23 cellular contexts compared by ENCODE assay signal in genomic region chr11:44854146-44854545, GRCh38.
DNase-seq lines count a peak whose midpoint lies in the region; ATAC-seq and TF ChIP-seq lines count a peak whose summit lies in the region.
"Had no signal": no experiment of that assay in that cellular context is flagged by ENCODE, and none has a peak within 500 bp of the region (broad histone marks: within the 10 kb centered on the region; RNA-seq: fewer than 3 reads in every experiment).

No MANE protein-coding gene starts in this region.

- no peak overlapping the region for H3K4me3 Mint-ChIP-seq in activated CD8-positive, alpha-beta T cell treated with anti-CD3 and anti-CD28 coated beads, Interleukin-2, amount 10 ng/mL, durations not matched to agents 7 days and 5 days
- H3K4me3 Mint-ChIP-seq in activated T-helper 17 cell treated with anti-CD3 and anti-CD28 coated beads, Interleukin-2, amount 50 U/mL, for 72 hours, result no peak overlapping the region
- H3K4me3 Mint-ChIP-seq in activated T-cell treated with anti-CD3 and anti-CD28 coated beads, Interleukin-2, amount 50 U/mL, for 24 hours, result no peak overlapping the region
- H3K4me3 Mint-ChIP-seq: activated naive CD8-positive, alpha-beta T cell treated with anti-CD3 and anti-CD28 coated beads for 36 hours; natural killer cell treated with Interleukin-12 subunit alpha and Interleukin-12 subunit beta and Interleukin-15 and Interleukin-18, amount 100 ng/mL, for 72 hours; T-cell had no signal

- H3K36me3 ChIP-seq in RWPE2 (ENCODE audit: low read depth) (no peaks in the 10 kb centered on the region), psoas muscle (ENCODE audit: insufficient read depth in 1 of 2, low read depth in 1 of 2) (no peaks in the 10 kb centered on the region)
- H3K36me3 ChIP-seq: HAP-1, SJCRH30, stomach, tibial nerve had no signal

- POLR2A ChIA-PET in AG04450 (lab: Yijun Ruan, JAX), result interaction anchor here (0.5 kb wide), 1 partner anchor 10 kb away, joined by 4 read pairs; no protein-coding TSS in a partner anchor
- POLR2A ChIA-PET in activated CD8-positive, alpha-beta T cell treated with anti-CD3 and anti-CD28 coated beads, Interleukin-2, amount 10 ng/mL, durations not matched to agents 7 days and 5 days (lab: Charles Lee), result no interaction called here

- intact Hi-C loops in left ventricle myocardium superior (cut with micrococcal nuclease), result no loop called here
- intact Hi-C loops in posterior vena cava (cut with DNase I), result no loop called here
- intact Hi-C loops in psoas muscle (cut with DNase I), result no loop called here

- no peak overlapping the region for H3K4me3 ChIP-seq in AG04450 (ENCODE audit: low read depth, low read length)
- no peak overlapping the region for H3K4me3 ChIP-seq in RWPE2 (ENCODE audit: severe bottlenecking)
- no peak overlapping the region for H3K4me3 ChIP-seq in psoas muscle
- H3K4me3 ChIP-seq: HAP-1, SJCRH30, stomach, tibial nerve had no signal

- H3K36me3 Mint-ChIP-seq in activated CD8-positive, alpha-beta T cell treated with anti-CD3 and anti-CD28 coated beads, Interleukin-2, amount 10 ng/mL, durations not matched to agents 7 days and 5 days (ENCODE audit: low read depth), result no peaks in the 10 kb centered on the region
- peaks cover under 1% of the 10 kb centered on the region for H3K36me3 Mint-ChIP-seq in activated T-helper 17 cell treated with anti-CD3 and anti-CD28 coated beads, Interleukin-2, amount 50 U/mL, for 72 hours (ENCODE audit: low read depth)
- H3K36me3 Mint-ChIP-seq in activated T-cell treated with anti-CD3 and anti-CD28 coated beads, Interleukin-2, amount 50 U/mL, for 24 hours (ENCODE audit: low read depth), result no peaks in the 10 kb centered on the region
- H3K36me3 Mint-ChIP-seq: activated naive CD8-positive, alpha-beta T cell treated with anti-CD3 and anti-CD28 coated beads for 36 hours; natural killer cell treated with Interleukin-12 subunit alpha and Interleukin-12 subunit beta and Interleukin-15 and Interleukin-18, amount 100 ng/mL, for 72 hours had no signal

- H3K27me3 ChIP-seq in AG04450 (ENCODE audit: control insufficient read depth, insufficient read depth, low read length) (peaks cover under 1% of the 10 kb centered on the region), RWPE2 (ENCODE audit: insufficient read depth, poor library complexity, severe bottlenecking) (no peaks in the 10 kb centered on the region), psoas muscle (ENCODE audit: insufficient read depth in 3 of 3, low read length in 2 of 3) (no peaks in the 10 kb centered on the region)
- H3K27me3 ChIP-seq: SJCRH30, stomach, tibial nerve had no signal

- peaks cover 22% of the 10 kb centered on the region for H3K27me3 Mint-ChIP-seq in activated CD8-positive, alpha-beta T cell treated with anti-CD3 and anti-CD28 coated beads, Interleukin-2, amount 10 ng/mL, durations not matched to agents 7 days and 5 days (ENCODE audit: low read depth)
- H3K27me3 Mint-ChIP-seq in activated T-helper 17 cell treated with anti-CD3 and anti-CD28 coated beads, Interleukin-2, amount 50 U/mL, for 72 hours, result no peaks in the 10 kb centered on the region
- peaks cover 27% of the 10 kb centered on the region for H3K27me3 Mint-ChIP-seq in activated T-cell treated with anti-CD3 and anti-CD28 coated beads, Interleukin-2, amount 50 U/mL, for 24 hours
- H3K27me3 Mint-ChIP-seq: T-cell had no signal

- ATAC-seq in RWPE2 (ENCODE audit: low read depth) (peak; percentile 34; the same call in 2 of the 3 replicates), left ventricle myocardium superior (peak; percentile 68), psoas muscle (no peak)
- no peak for ATAC-seq in activated CD8-positive, alpha-beta T cell treated with anti-CD3 and anti-CD28 coated beads, Interleukin-2, amount 10 ng/mL, durations not matched to agents 7 days and 5 days
- ATAC-seq in activated T-helper 17 cell treated with anti-CD3 and anti-CD28 coated beads, Interleukin-2, amount 50 U/mL, for 72 hours (replicated peaks), result no peak
- ATAC-seq: HepG2; natural killer cell treated with Interleukin-12 subunit alpha and Interleukin-12 subunit beta and Interleukin-15 and Interleukin-18, amount 100 ng/mL, for 72 hours; T-cell had no signal

- H3K27ac Mint-ChIP-seq in activated CD8-positive, alpha-beta T cell treated with anti-CD3 and anti-CD28 coated beads, Interleukin-2, amount 10 ng/mL, durations not matched to agents 7 days and 5 days, result no peak overlapping the region
- H3K27ac Mint-ChIP-seq in activated T-helper 17 cell treated with anti-CD3 and anti-CD28 coated beads, Interleukin-2, amount 50 U/mL, for 72 hours, result no peak overlapping the region
- no peak overlapping the region for H3K27ac Mint-ChIP-seq in activated T-cell treated with anti-CD3 and anti-CD28 coated beads, Interleukin-2, amount 50 U/mL, for 24 hours
- H3K27ac Mint-ChIP-seq: activated naive CD8-positive, alpha-beta T cell treated with anti-CD3 and anti-CD28 coated beads for 36 hours; natural killer cell treated with Interleukin-12 subunit alpha and Interleukin-12 subunit beta and Interleukin-15 and Interleukin-18, amount 100 ng/mL, for 72 hours; T-cell had no signal

- H3K9me3 ChIP-seq in AG04450 (ENCODE audit: control insufficient read depth, insufficient read depth, low read length) (no peaks in the 10 kb centered on the region), RWPE2 (ENCODE audit: severe bottlenecking) (no peaks in the 10 kb centered on the region), psoas muscle (no peaks in the 10 kb centered on the region)
- H3K9me3 ChIP-seq: HAP-1, SJCRH30, stomach, tibial nerve had no signal

- no peak for TF ChIP-seq CTCF in AG04450 (IDR thresholded peaks at IDR 0.05; ENCODE audit: low read depth, low read length)
- no peak for TF ChIP-seq CTCF in RWPE2 (IDR thresholded peaks at IDR 0.05; ENCODE audit: poor library complexity, severe bottlenecking)
- TF ChIP-seq CTCF in psoas muscle (IDR thresholded peaks at IDR 0.05), result no peak

- 59 to 71% (median 69%) methylated on average over 5 of the region's 5 CpGs for WGBS in psoas muscle, 3 donors

- no peaks in the 10 kb centered on the region for H3K9me3 Mint-ChIP-seq in activated CD8-positive, alpha-beta T cell treated with anti-CD3 and anti-CD28 coated beads, Interleukin-2, amount 10 ng/mL, durations not matched to agents 7 days and 5 days (ENCODE audit: insufficient read depth)
- H3K9me3 Mint-ChIP-seq in activated T-helper 17 cell treated with anti-CD3 and anti-CD28 coated beads, Interleukin-2, amount 50 U/mL, for 72 hours, result no peaks in the 10 kb centered on the region
- H3K9me3 Mint-ChIP-seq in activated T-cell treated with anti-CD3 and anti-CD28 coated beads, Interleukin-2, amount 50 U/mL, for 24 hours, result no peaks in the 10 kb centered on the region
- H3K9me3 Mint-ChIP-seq: activated naive CD8-positive, alpha-beta T cell treated with anti-CD3 and anti-CD28 coated beads for 36 hours; natural killer cell treated with Interleukin-12 subunit alpha and Interleukin-12 subunit beta and Interleukin-15 and Interleukin-18, amount 100 ng/mL, for 72 hours; T-cell had no signal

- no peak for DNase-seq in AG04450 (ENCODE audit: low read depth, low spot score)
- no peak for DNase-seq in RWPE2 (ENCODE audit: low spot score)
- DNase-seq in left ventricle myocardium superior, result peak; percentile 67
- DNase-seq in posterior vena cava (ENCODE audit: low spot score), result peak; percentile 65
- DNase-seq in activated CD8-positive, alpha-beta T cell treated with anti-CD3 and anti-CD28 coated beads, Interleukin-2, amount 10 ng/mL, durations not matched to agents 7 days and 5 days, result no peak
- DNase-seq in psoas muscle, result no peak
- no peak for DNase-seq in activated T-cell treated with anti-CD3 and anti-CD28 coated beads, Interleukin-2, amount 50 U/mL, for 24 hours
- DNase-seq: activated CD4-positive, alpha-beta T cell treated with anti-CD3 and anti-CD28 coated beads, Interleukin-2, amount 50 U/mL, for 48 hours; activated effector memory CD4-positive, alpha-beta T cell treated with Interleukin-2 at 50 U/mL for 16 hours; activated naive CD8-positive, alpha-beta T cell treated with anti-CD3 and anti-CD28 coated beads for 36 hours; cerebellar nuclear complex; NCI-H1930; NCI-H774; SJCRH30; stimulated activated CD8-positive, alpha-beta memory T cell treated with anti-CD3 and anti-CD28 coated beads, Interleukin-4, amount 100 ng/mL, for 48 hours; stomach; T-cell had no signal

- H3K27ac ChIP-seq in AG04450 (ENCODE audit: low read depth, low read length) (peak overlapping the region; percentile 21), RWPE2 (ENCODE audit: poor library complexity, severe bottlenecking) (no peak overlapping the region), psoas muscle (no peak overlapping the region)
- H3K27ac ChIP-seq: HL-60, SJCRH30, tibial nerve had no signal

- H3K4me1 ChIP-seq in RWPE2 (ENCODE audit: insufficient read depth, poor library complexity, severe bottlenecking) (no peaks in the 10 kb centered on the region), psoas muscle (no peaks in the 10 kb centered on the region)
- H3K4me1 ChIP-seq: HAP-1, SJCRH30 had no signal

- H3K4me1 Mint-ChIP-seq in activated CD8-positive, alpha-beta T cell treated with anti-CD3 and anti-CD28 coated beads, Interleukin-2, amount 10 ng/mL, durations not matched to agents 7 days and 5 days (ENCODE audit: low read depth), result no peaks in the 10 kb centered on the region
- H3K4me1 Mint-ChIP-seq in activated T-helper 17 cell treated with anti-CD3 and anti-CD28 coated beads, Interleukin-2, amount 50 U/mL, for 72 hours, result peaks cover 19% of the 10 kb centered on the region
- peaks cover 28% of the 10 kb centered on the region for H3K4me1 Mint-ChIP-seq in activated T-cell treated with anti-CD3 and anti-CD28 coated beads, Interleukin-2, amount 50 U/mL, for 24 hours (ENCODE audit: low read depth)

- CTCF ChIA-PET in AG04450 (lab: Charles Lee), result no interaction called here
- CTCF ChIA-PET in activated CD8-positive, alpha-beta T cell treated with anti-CD3 and anti-CD28 coated beads, Interleukin-2, amount 10 ng/mL, durations not matched to agents 7 days and 5 days (lab: Charles Lee), result interaction anchor here (1.4 kb wide), 1 partner anchor 82 kb away, joined by 3 read pairs; no protein-coding TSS in a partner anchor

Comparison
In these comparisons a context has a peak if more than half of its experiments do, and no peak if none do; other contexts are left out.
1. DNase-seq: peak in left ventricle myocardium superior (single experiment) and posterior vena cava (single experiment); none in AG04450 (single experiment), RWPE2 (single experiment), activated CD8-positive, alpha-beta T cell treated with anti-CD3 and anti-CD28 coated beads, Interleukin-2, amount 10 ng/mL, durations not matched to agents 7 days and 5 days (single experiment), psoas muscle (0 of 2) and activated T-cell treated with anti-CD3 and anti-CD28 coated beads, Interleukin-2, amount 50 U/mL, for 24 hours (single experiment).
2. ATAC-seq: peak in RWPE2 (single experiment) and left ventricle myocardium superior (single experiment); none in activated CD8-positive, alpha-beta T cell treated with anti-CD3 and anti-CD28 coated beads, Interleukin-2, amount 10 ng/mL, durations not matched to agents 7 days and 5 days (single experiment), activated T-helper 17 cell treated with anti-CD3 and anti-CD28 coated beads, Interleukin-2, amount 50 U/mL, for 72 hours (single experiment) and psoas muscle (0 of 4).